1 cellular context compared by ENCODE assay signal in the genomic region with DNA sequence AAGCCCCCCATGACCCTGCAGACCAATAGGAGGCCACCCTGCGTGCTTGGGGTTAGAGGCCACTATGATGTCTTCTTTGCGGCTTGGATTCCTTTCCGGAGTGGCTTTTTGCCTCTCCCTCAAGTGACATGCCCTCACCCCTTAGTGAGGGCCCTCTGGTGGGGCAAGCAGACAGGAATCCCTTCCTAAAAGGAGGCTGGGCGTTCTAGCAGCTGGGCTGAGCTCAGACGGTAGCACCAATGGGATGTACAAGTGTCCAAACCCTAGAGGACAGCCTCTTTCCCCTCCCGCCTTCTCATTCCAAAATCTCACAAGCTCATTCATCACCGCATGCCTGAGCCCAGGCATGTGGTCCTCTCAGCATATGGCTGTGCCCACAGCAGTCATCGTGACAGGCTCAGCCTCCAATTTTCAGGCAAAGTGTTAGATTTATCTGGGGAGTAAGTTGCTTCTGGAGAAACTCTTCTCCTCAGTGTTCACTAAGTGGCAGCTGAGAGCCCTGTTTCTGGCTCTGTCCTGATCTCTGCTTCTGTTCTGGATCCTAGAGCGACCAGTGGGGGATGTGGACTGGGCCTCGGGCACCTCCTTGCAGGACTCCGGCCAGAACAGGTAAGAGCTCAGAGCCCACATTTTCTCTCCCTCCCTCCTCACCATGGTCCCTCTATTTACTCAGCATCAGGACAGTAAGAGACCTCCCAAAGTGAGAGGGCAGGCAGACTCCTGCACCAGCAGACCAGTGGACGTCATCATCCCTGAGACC.
TF ChIP-seq lines count a peak whose summit lies in the region.

No MANE protein-coding gene starts in this region.

TF ChIP-seq in A549, 52 proteins besides CTCF, POLR2A, EP300 and RAD21 (continued from another document):
- TF ChIP-seq HOXB5 (CRISPR knock-in tag; IDR thresholded peaks at IDR 0.05): no peak
- TF ChIP-seq FOSL2 (IDR thresholded peaks at IDR 0.05): no peak
- TF ChIP-seq FOSL2 (CRISPR knock-in tag; IDR thresholded peaks at IDR 0.05): no peak
- TF ChIP-seq, protein P1, sequence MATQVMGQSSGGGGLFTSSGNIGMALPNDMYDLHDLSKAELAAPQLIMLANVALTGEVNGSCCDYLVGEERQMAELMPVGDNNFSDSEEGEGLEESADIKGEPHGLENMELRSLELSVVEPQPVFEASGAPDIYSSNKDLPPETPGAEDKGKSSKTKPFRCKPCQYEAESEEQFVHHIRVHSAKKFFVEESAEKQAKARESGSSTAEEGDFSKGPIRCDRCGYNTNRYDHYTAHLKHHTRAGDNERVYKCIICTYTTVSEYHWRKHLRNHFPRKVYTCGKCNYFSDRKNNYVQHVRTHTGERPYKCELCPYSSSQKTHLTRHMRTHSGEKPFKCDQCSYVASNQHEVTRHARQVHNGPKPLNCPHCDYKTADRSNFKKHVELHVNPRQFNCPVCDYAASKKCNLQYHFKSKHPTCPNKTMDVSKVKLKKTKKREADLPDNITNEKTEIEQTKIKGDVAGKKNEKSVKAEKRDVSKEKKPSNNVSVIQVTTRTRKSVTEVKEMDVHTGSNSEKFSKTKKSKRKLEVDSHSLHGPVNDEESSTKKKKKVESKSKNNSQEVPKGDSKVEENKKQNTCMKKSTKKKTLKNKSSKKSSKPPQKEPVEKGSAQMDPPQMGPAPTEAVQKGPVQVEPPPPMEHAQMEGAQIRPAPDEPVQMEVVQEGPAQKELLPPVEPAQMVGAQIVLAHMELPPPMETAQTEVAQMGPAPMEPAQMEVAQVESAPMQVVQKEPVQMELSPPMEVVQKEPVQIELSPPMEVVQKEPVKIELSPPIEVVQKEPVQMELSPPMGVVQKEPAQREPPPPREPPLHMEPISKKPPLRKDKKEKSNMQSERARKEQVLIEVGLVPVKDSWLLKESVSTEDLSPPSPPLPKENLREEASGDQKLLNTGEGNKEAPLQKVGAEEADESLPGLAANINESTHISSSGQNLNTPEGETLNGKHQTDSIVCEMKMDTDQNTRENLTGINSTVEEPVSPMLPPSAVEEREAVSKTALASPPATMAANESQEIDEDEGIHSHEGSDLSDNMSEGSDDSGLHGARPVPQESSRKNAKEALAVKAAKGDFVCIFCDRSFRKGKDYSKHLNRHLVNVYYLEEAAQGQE (IDR thresholded peaks at IDR 0.05): no peak
- TF ChIP-seq MAFK (IDR thresholded peaks at IDR 0.05; ENCODE audit: partially characterized antibody): no peak
- no peak for TF ChIP-seq KDM5A (IDR thresholded peaks at IDR 0.05)
